ENCODE assay signal across 1 cellular context in the genomic region with DNA sequence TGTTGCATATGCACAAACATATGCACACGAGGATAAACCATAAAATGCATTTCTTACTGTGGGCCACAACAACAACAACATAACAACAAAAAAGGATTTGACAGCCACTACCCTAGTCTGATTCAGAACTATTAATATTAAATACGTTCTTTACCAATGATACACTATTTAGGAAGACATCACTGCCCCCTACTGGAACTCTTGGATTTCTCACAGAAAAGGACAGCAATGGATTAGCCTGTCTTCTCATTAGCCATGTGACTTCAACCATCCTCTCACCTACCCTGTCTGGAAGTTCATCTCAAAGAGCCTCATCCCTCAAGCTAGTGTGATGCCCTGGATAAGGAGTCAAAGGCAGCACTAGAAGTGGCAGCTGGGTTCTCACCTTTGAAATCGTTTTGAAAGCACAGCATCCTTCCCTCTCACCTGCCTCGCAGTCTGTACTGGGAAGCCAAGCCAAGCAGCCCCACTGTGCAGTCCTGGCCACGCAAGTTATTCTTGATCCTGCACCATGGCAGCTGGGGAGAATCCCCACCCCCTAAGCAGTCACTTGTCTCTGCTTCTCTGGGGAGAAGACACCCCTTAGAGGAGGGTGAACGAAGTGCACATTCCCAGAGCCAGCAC.
TF ChIP-seq lines count a peak whose summit lies in the region.

No MANE protein-coding gene starts in this region.

TF ChIP-seq in IMR-90, 13 proteins besides CTCF, POLR2A, EP300 and RAD21 (continued from another document):
- no peak for TF ChIP-seq BHLHE40 (IDR thresholded peaks at IDR 0.05; ENCODE audit: low read depth, low read length)
- TF ChIP-seq MXI1 (IDR thresholded peaks at IDR 0.05; ENCODE audit: borderline replicate concordance, low read depth, low read length): no peak
TF ChIP-seq in IMR-90: peak in this region for 2.
